1 cellular context compared by ENCODE assay signal in genomic region chr2:45554764-45555163, GRCh38.
TF ChIP-seq lines count a peak whose summit lies in the region.

No MANE protein-coding gene starts in this region.

TF ChIP-seq in SK-N-SH, 30 proteins besides CTCF, POLR2A, EP300 and RAD21 (continued from another document):
- TF ChIP-seq ZBTB33 (IDR thresholded peaks at IDR 0.05; ENCODE audit: borderline replicate concordance, low read depth) (no peak), RXRA (IDR thresholded peaks at IDR 0.05; ENCODE audit: borderline replicate concordance, low read depth) (no peak), RCOR1 (IDR thresholded peaks at IDR 0.05; ENCODE audit: low read length) (no peak), USF1 (IDR thresholded peaks at IDR 0.05; ENCODE audit: borderline replicate concordance, low read depth) (no peak), EZH2phosphoT487 (IDR thresholded peaks at IDR 0.05; ENCODE audit: borderline replicate concordance, low read depth) (no peak)
